ENCODE assay signal across 17 cellular contexts in genomic region chr7:16984346-16984745, GRCh38.
"Had no signal": no experiment of that assay in that cellular context is flagged by ENCODE, and none has a peak within 500 bp of the region (broad histone marks: within the 10 kb centered on the region; RNA-seq: fewer than 3 reads in every experiment).

No MANE protein-coding gene starts in this region.

- H3K9me3 ChIP-seq: esophagus squamous epithelium, heart right ventricle, left ventricle myocardium inferior, right atrium auricular region had no signal

- H3K36me3 ChIP-seq: cardiac muscle cell, esophagus squamous epithelium, heart right ventricle, left ventricle myocardium inferior, right atrium auricular region had no signal

- H3K36me3 Mint-ChIP-seq: activated naive CD4-positive, alpha-beta T cell treated with anti-CD3 and anti-CD28 coated beads, Interleukin-2, amount 10 ng/mL, durations not matched to agents 7 days and 5 days; stimulated activated memory B cell treated with anti-CD40 and anti-IgM and Interleukin-4, amounts not matched to agents 10 μg/mL and 1 μg/mL and 100 μg/mL, for 72 hours; WTC11 had no signal

- H3K4me3 ChIP-seq: cardiac muscle cell, esophagus squamous epithelium, heart right ventricle, left ventricle myocardium inferior, right atrium auricular region had no signal

- DNase-seq: activated CD4-positive, alpha-beta T cell treated with anti-CD3 and anti-CD28 coated beads, Interleukin-2, amount 10 ng/mL, durations not matched to agents 24 days and 14 days; activated CD8-positive, alpha-beta memory T cell treated with anti-CD3 and anti-CD28 coated beads for 24 hours; activated naive CD4-positive, alpha-beta T cell treated with anti-CD3 and anti-CD28 coated beads, Interleukin-2, amount 10 ng/mL, durations not matched to agents 7 days and 5 days; esophagus squamous epithelium; foreskin fibroblast; heart right ventricle; left ventricle myocardium inferior; mesendoderm; stimulated activated CD4-positive, alpha-beta T cell treated with anti-CD3 and anti-CD28 coated beads, Interleukin-1b, Interleukin-23, amount 100 ng/mL, for 48 hours; T-helper 17 cell; trophoblast cell had no signal

- H2AFZ ChIP-seq: parathyroid adenoma had no signal

- H3K27ac Mint-ChIP-seq: activated CD4-positive, alpha-beta T cell treated with anti-CD3 and anti-CD28 coated beads, Interleukin-2, amount 10 ng/mL, durations not matched to agents 24 days and 14 days; activated naive CD4-positive, alpha-beta T cell treated with anti-CD3 and anti-CD28 coated beads, Interleukin-2, amount 10 ng/mL, durations not matched to agents 7 days and 5 days; activated T-helper 2 cell treated with anti-CD3 and anti-CD28 coated beads, Interferon-gamma antibody, Interleukin-2, Interleukin-4, amounts not matched to agents 10 μg/mL and 5 μg/mL and 100 μg/mL, durations not matched to agents 14 hours and 24 hours and 36 hours; stimulated activated memory B cell treated with anti-CD40 and anti-IgM and Interleukin-4, amounts not matched to agents 10 μg/mL and 1 μg/mL and 100 μg/mL, for 72 hours; T-helper 17 cell; WTC11 had no signal

- ATAC-seq: heart right ventricle; stimulated activated memory B cell treated with anti-CD40 and anti-IgM and Interleukin-4, amounts not matched to agents 10 μg/mL and 1 μg/mL and 100 μg/mL, for 72 hours; T-helper 17 cell; WTC11 had no signal

- H3K9ac ChIP-seq: parathyroid adenoma had no signal

- H3K27me3 ChIP-seq: cardiac muscle cell, esophagus squamous epithelium, heart right ventricle, right atrium auricular region had no signal

- H3K4me3 Mint-ChIP-seq: activated CD4-positive, alpha-beta T cell treated with anti-CD3 and anti-CD28 coated beads, Interleukin-2, amount 10 ng/mL, durations not matched to agents 24 days and 14 days; activated naive CD4-positive, alpha-beta T cell treated with anti-CD3 and anti-CD28 coated beads, Interleukin-2, amount 10 ng/mL, durations not matched to agents 7 days and 5 days; stimulated activated memory B cell treated with anti-CD40 and anti-IgM and Interleukin-4, amounts not matched to agents 10 μg/mL and 1 μg/mL and 100 μg/mL, for 72 hours; T-helper 17 cell; WTC11 had no signal

- H3K27ac ChIP-seq: cardiac muscle cell, esophagus squamous epithelium, heart right ventricle, left ventricle myocardium inferior, parathyroid adenoma, right atrium auricular region had no signal

- H3K4me1 ChIP-seq: parathyroid adenoma had no signal

- H3K9me3 Mint-ChIP-seq: activated CD4-positive, alpha-beta T cell treated with anti-CD3 and anti-CD28 coated beads, Interleukin-2, amount 10 ng/mL, durations not matched to agents 24 days and 14 days; activated naive CD4-positive, alpha-beta T cell treated with anti-CD3 and anti-CD28 coated beads, Interleukin-2, amount 10 ng/mL, durations not matched to agents 7 days and 5 days; activated T-helper 2 cell treated with anti-CD3 and anti-CD28 coated beads, Interferon-gamma antibody, Interleukin-2, Interleukin-4, amounts not matched to agents 10 μg/mL and 5 μg/mL and 100 μg/mL, durations not matched to agents 14 hours and 24 hours and 36 hours; stimulated activated memory B cell treated with anti-CD40 and anti-IgM and Interleukin-4, amounts not matched to agents 10 μg/mL and 1 μg/mL and 100 μg/mL, for 72 hours; WTC11 had no signal
